In the genomic region with DNA sequence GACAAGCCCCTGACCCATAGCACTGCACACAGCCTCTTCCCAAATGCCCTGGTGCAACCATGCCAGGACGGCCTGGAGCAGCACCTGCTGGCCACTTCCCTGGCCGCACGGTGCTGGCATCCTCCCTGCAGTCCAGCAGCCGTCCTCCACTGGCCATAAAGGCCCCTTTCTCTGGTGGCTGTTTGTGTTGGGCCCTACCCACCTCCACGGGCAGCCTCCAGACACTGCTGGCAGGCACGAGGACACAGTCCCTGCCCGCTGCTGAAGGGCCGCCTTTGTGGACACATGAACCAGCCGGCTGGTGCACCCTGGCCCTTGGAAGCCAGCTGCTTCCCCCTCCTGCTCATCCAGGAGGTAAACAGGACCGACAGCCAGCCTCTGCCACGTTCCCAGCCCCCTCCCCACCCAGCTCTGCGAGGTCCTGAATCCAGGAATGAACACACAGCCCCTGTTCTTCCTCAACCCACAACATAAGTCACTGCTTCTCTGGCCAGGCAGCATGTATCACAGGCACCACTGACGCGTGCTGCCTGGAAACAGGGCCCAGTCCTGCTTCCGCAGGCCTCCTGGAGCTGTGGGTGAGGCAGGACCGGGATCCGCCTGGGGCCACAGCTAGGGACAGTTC, we compare ENCODE assay signal across 9 cellular contexts. TPM values are rescaled to one million over a fixed set of nuclear protein-coding genes. Genes with fewer than 3 reads are reported as not detected.
A peak's percentile ranks its signal among the peaks of the same experiment; 100 is the strongest.
DNase-seq lines count a peak whose midpoint lies in the region; ATAC-seq, FAIRE-seq and TF ChIP-seq lines count a peak whose summit lies in the region.
"Had no signal": no experiment of that assay in that cellular context is flagged by ENCODE, and none has a peak within 500 bp of the region (broad histone marks: within the 10 kb centered on the region; RNA-seq: fewer than 3 reads in every experiment).

No MANE protein-coding gene starts in this region.

- WGBS in sigmoid colon, 2 donors = 41 to 68% methylated on average over 17 of the region's 17 CpGs

- H3K9me3 ChIP-seq in HEK293 (ENCODE audit: control insufficient read depth, insufficient read depth, low read depth, low read length) (no peaks in the 10 kb centered on the region), kidney (ENCODE audit: control insufficient read depth in 1 of 2, low read length in 2 of 2) (no peaks in the 10 kb centered on the region), sigmoid colon (no peaks in the 10 kb centered on the region)

- TF ChIP-seq EP300 in sigmoid colon (IDR thresholded peaks at IDR 0.05) = peak in 1 of 4 donors; percentile 4

- H3K4me3 ChIP-seq in HEK293 (ENCODE audit: low read depth, low read length) (no peak overlapping the region), cardiac fibroblast (replicated peaks in 1 of 2; ENCODE audit: low read depth in 2 of 2, low read length in 2 of 2) (no peak overlapping the region), kidney (ENCODE audit: low read length in 2 of 2) (no peak overlapping the region), sigmoid colon (no peak overlapping the region)

- POLR2A ChIA-PET in HEK293 (lab: Yijun Ruan, JAX) = interaction anchor here (0.6 kb wide), 1 partner anchor 141 kb away, joined by 3 read pairs; no protein-coding TSS in a partner anchor

- intact Hi-C loops in kidney (cut with DNase I) = loop anchor here (5.0 kb wide), 1 partner anchor 87 kb away; no protein-coding TSS in a partner anchor
- intact Hi-C loops in sigmoid colon (cut with DNase I) = loop anchor here (1.0 to 10.0 kb wide), 5 partner anchors 88 to 732 kb away; partner anchors contain the start of genes ANAPC16 and ASCC1

- TF ChIP-seq POLR2A in sigmoid colon (IDR thresholded peaks at IDR 0.05) = no peak

- no peaks in the 10 kb centered on the region for H3K27me3 ChIP-seq in sigmoid colon

- CTCF ChIA-PET in HEK293 (lab: Yijun Ruan, JAX) = interaction anchor here (0.6 to 6.3 kb wide), 6 partner anchors 18 to 149 kb away, joined by 5 to 70 read pairs (median 6); no protein-coding TSS in a partner anchor

- FAIRE-seq in kidney (lab: Jason Lieb, UNC) = no peak

- no peak for DNase-seq in cardiac fibroblast (ENCODE audit: low read depth in 2 of 2)
- peak; percentile 80 for DNase-seq in kidney
- peak; percentile 85 for DNase-seq in sigmoid colon
- DNase-seq in NCI-H2029 treated with DMSO at 0.1 percent for 48 hours (lab: John Stamatoyannopoulos, UW) = no peak
- no peak for DNase-seq in NCI-H526 treated with DMSO at 0.1 percent for 48 hours (lab: John Stamatoyannopoulos, UW)
- no peak for DNase-seq in activated T-cell treated with anti-CD3 and anti-CD28 coated beads for 4 hours
- DNase-seq: MV-4-11 had no signal

- no peak for ATAC-seq in GM18867 (IDR thresholded peaks at IDR 0.05; ENCODE audit: unreplicated experiment)

- H3K4me1 ChIP-seq in HEK293 (ENCODE audit: control insufficient read depth, insufficient read depth, low read length) (no peaks in the 10 kb centered on the region), kidney (ENCODE audit: control insufficient read depth in 1 of 2, insufficient read depth in 1 of 2, low read depth in 1 of 2, low read length in 2 of 2) (peaks cover 0 to 12% of the 10 kb centered on the region in 2 donors), sigmoid colon (peaks cover 0 to 12% (median 8%) of the 10 kb centered on the region in 4 donors)

- TF ChIP-seq CTCF in HEK293 (tag by site-specific recombination; IDR thresholded peaks at IDR 0.05) = peak; percentile 41; the same call in 1 of the 2 replicates
- TF ChIP-seq CTCF in cardiac fibroblast (IDR thresholded peaks at IDR 0.05; ENCODE audit: low read depth, low read length) = peak; percentile 27
- TF ChIP-seq CTCF in kidney (IDR thresholded peaks at IDR 0.05; ENCODE audit: borderline replicate concordance, extremely low read depth, insufficient read depth) = peak; percentile 24
- peak; percentile 61 to 71 (median 66) for TF ChIP-seq CTCF in sigmoid colon (IDR thresholded peaks at IDR 0.05)

- no peak overlapping the region for H3K27ac ChIP-seq in HEK293 (ENCODE audit: extremely low read depth, low read depth, low read length)
- H3K27ac ChIP-seq in kidney (ENCODE audit: low read depth in 2 of 2, low read length in 2 of 2) = no peak overlapping the region
- peak overlapping the region in 3 of 4 donors; percentile 65 to 79 (median 69) for H3K27ac ChIP-seq in sigmoid colon

- H3K9ac ChIP-seq in kidney (ENCODE audit: low read length in 2 of 2) = no peak overlapping the region

- H3K36me3 ChIP-seq in HEK293 (ENCODE audit: control insufficient read depth in 2 of 2, insufficient read depth in 1 of 2, low read length in 2 of 2) (no peaks in the 10 kb centered on the region), kidney (ENCODE audit: control insufficient read depth in 1 of 2, insufficient read depth in 2 of 2, low read length in 2 of 2) (no peaks in the 10 kb centered on the region), sigmoid colon (no peaks in the 10 kb centered on the region)

TF ChIP-seq in HEK293, 187 proteins besides CTCF, POLR2A, EP300 and RAD21:
- TF ChIP-seq ZNF354C (tag by site-specific recombination; IDR thresholded peaks at IDR 0.05; ENCODE audit: borderline replicate concordance, low read depth) (no peak), FEZF1 (tag by site-specific recombination; IDR thresholded peaks at IDR 0.05) (no peak), ZNF341 (tag by site-specific recombination; IDR thresholded peaks at IDR 0.05; ENCODE audit: low read depth) (no peak), ZNF610 (tag by site-specific recombination; IDR thresholded peaks at IDR 0.05; ENCODE audit: borderline replicate concordance) (no peak), ZNF501 (tag by site-specific recombination; IDR thresholded peaks at IDR 0.05) (no peak), KLF1 (tag by site-specific recombination; IDR thresholded peaks at IDR 0.05) (no peak), ZNF837 (tag by site-specific recombination; IDR thresholded peaks at IDR 0.05) (no peak), ZNF558 (tag by site-specific recombination; IDR thresholded peaks at IDR 0.05) (no peak), ZSCAN30 (tag by site-specific recombination; IDR thresholded peaks at IDR 0.05) (no peak)
- TF ChIP-seq, protein P1, sequence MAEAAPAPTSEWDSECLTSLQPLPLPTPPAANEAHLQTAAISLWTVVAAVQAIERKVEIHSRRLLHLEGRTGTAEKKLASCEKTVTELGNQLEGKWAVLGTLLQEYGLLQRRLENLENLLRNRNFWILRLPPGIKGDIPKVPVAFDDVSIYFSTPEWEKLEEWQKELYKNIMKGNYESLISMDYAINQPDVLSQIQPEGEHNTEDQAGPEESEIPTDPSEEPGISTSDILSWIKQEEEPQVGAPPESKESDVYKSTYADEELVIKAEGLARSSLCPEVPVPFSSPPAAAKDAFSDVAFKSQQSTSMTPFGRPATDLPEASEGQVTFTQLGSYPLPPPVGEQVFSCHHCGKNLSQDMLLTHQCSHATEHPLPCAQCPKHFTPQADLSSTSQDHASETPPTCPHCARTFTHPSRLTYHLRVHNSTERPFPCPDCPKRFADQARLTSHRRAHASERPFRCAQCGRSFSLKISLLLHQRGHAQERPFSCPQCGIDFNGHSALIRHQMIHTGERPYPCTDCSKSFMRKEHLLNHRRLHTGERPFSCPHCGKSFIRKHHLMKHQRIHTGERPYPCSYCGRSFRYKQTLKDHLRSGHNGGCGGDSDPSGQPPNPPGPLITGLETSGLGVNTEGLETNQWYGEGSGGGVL (tag by site-specific recombination; IDR thresholded peaks at IDR 0.05) = no peak
- TF ChIP-seq, protein P2, sequence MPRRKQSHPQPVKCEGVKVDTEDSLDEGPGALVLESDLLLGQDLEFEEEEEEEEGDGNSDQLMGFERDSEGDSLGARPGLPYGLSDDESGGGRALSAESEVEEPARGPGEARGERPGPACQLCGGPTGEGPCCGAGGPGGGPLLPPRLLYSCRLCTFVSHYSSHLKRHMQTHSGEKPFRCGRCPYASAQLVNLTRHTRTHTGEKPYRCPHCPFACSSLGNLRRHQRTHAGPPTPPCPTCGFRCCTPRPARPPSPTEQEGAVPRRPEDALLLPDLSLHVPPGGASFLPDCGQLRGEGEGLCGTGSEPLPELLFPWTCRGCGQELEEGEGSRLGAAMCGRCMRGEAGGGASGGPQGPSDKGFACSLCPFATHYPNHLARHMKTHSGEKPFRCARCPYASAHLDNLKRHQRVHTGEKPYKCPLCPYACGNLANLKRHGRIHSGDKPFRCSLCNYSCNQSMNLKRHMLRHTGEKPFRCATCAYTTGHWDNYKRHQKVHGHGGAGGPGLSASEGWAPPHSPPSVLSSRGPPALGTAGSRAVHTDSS (tag by site-specific recombination; IDR thresholded peaks at IDR 0.05) = no peak
TF ChIP-seq in HEK293: peak in this region for 0.

RNA-seq across cellular contexts. Expression of gene SPOCK2, which starts 43.8 kb away (rescaled TPM):
- total RNA-seq in kidney = 19.7 TPM
- 103 TPM for polyA plus RNA-seq in kidney (ENCODE audit: insufficient read depth, low read depth, low replicate concordance)
- total RNA-seq in sigmoid colon = 1 to 10 TPM; 5.8 to 10.0 (median 8.5) TPM
- polyA plus RNA-seq in sigmoid colon = 10 to 100 TPM in 1 of 3 donors, 1 to 10 TPM in 1, under 1 TPM in 1; 0.60 to 59.5 (median 2.8) TPM

Comparison
In these comparisons a context has a peak if more than half of its experiments do, and no peak if none do; other contexts are left out.
1. H3K27ac ChIP-seq: peak in sigmoid colon (3 of 4); none in HEK293 (single experiment) and kidney (0 of 2).
2. DNase-seq: peak in kidney (single experiment) and sigmoid colon (single experiment); none in cardiac fibroblast (0 of 2), NCI-H2029 treated with DMSO at 0.1 percent for 48 hours (single experiment), NCI-H526 treated with DMSO at 0.1 percent for 48 hours (single experiment) and activated T-cell treated with anti-CD3 and anti-CD28 coated beads for 4 hours (single experiment).
3. Peak in every context shown above with its lines, with median percentiles within 50 percentile points of each other: CTCF ChIP-seq.